ENCODE assay signal across 7 cellular contexts in genomic region chr10:87742992-87743610, GRCh38.
A peak's percentile ranks its signal among the peaks of the same experiment; 100 is the strongest.
DNase-seq lines count a peak whose midpoint lies in the region; ATAC-seq and TF ChIP-seq lines count a peak whose summit lies in the region.
"Not testable (repeated sequence)": the region's sequence is repeated elsewhere in the genome, so short reads cannot be mapped to it uniquely, and the experiment has no call there.

No MANE protein-coding gene starts in this region.

- POLR2A ChIA-PET in Caco-2 (lab: Charles Lee), result interaction anchor here (0.7 kb wide), 1 partner anchor 874 kb away, joined by 5 read pairs; no protein-coding TSS in a partner anchor
- POLR2A ChIA-PET in WTC11 (lab: Charles Lee); naive thymus-derived CD4-positive, alpha-beta T cell (lab: Charles Lee): not testable (repeated sequence)

- ATAC-seq in WTC11, result not testable (repeated sequence)
- ATAC-seq in left lobe of liver, result peak; percentile 50
- peak; percentile 27 for ATAC-seq in naive thymus-derived CD4-positive, alpha-beta T cell

- TF ChIP-seq RAD21 in Ishikawa (IDR thresholded peaks at IDR 0.05; ENCODE audit: low read depth), result not testable (repeated sequence)

- H3K36me3 Mint-ChIP-seq in Caco-2 (ENCODE audit: insufficient read depth, unreplicated experiment); endothelial cell (ENCODE audit: low read depth, unreplicated experiment); naive thymus-derived CD4-positive, alpha-beta T cell: not testable (repeated sequence)
- H3K36me3 Mint-ChIP-seq in WTC11, result peaks cover 21% of the 10 kb centered on the region

- TF ChIP-seq CTCF in Caco-2 (IDR thresholded peaks at IDR 0.05; ENCODE audit: insufficient read depth in 1 of 2, low read depth in 1 of 2, low read length in 1 of 2, severe bottlenecking in 1 of 2, unreplicated experiment in 1 of 2); WTC11 (IDR thresholded peaks at IDR 0.05); endothelial cell (IDR thresholded peaks at IDR 0.05; ENCODE audit: unreplicated experiment): not testable (repeated sequence)

- intact Hi-C loops in Caco-2 (cut with micrococcal nuclease; ENCODE audit: unreplicated experiment); naive thymus-derived CD4-positive, alpha-beta T cell (cut with micrococcal nuclease): not testable (repeated sequence)

- not testable (repeated sequence) for H3K36me3 ChIP-seq in Caco-2 (ENCODE audit: control insufficient read depth, insufficient read depth, low read length); naive thymus-derived CD4-positive, alpha-beta T cell (ENCODE audit: control insufficient read depth in 2 of 3, insufficient read depth in 3 of 3, low read length in 3 of 3)

- not testable (repeated sequence) for TF ChIP-seq EP300 in Ishikawa (IDR thresholded peaks at IDR 0.05; ENCODE audit: borderline replicate concordance)

- not testable (repeated sequence) for H3K27me3 Mint-ChIP-seq in Caco-2 (ENCODE audit: insufficient read depth, unreplicated experiment); WTC11 (ENCODE audit: low read depth); endothelial cell (ENCODE audit: unreplicated experiment)
- peaks cover under 1 to 10% (median 3%) of the 10 kb centered on the region in 5 donors for H3K27me3 Mint-ChIP-seq in naive thymus-derived CD4-positive, alpha-beta T cell

- CTCF ChIA-PET in Caco-2 (lab: Charles Lee); WTC11 (lab: Charles Lee); naive thymus-derived CD4-positive, alpha-beta T cell (lab: Charles Lee): not testable (repeated sequence)

- not testable (repeated sequence) for H3K4me3 ChIP-seq in Caco-2 (ENCODE audit: low read depth, low read length); naive thymus-derived CD4-positive, alpha-beta T cell (ENCODE audit: low read length)

- H3K9me3 ChIP-seq in Caco-2; naive thymus-derived CD4-positive, alpha-beta T cell (ENCODE audit: control insufficient read depth in 2 of 3, low read length in 3 of 3): not testable (repeated sequence)

- H3K9me3 Mint-ChIP-seq in Caco-2 (ENCODE audit: unreplicated experiment); WTC11; endothelial cell (ENCODE audit: unreplicated experiment); naive thymus-derived CD4-positive, alpha-beta T cell: not testable (repeated sequence)

- H3K27ac ChIP-seq in naive thymus-derived CD4-positive, alpha-beta T cell (ENCODE audit: low read depth, low read length), result not testable (repeated sequence)

- H3K4me1 ChIP-seq in Caco-2; naive thymus-derived CD4-positive, alpha-beta T cell (ENCODE audit: control insufficient read depth in 2 of 2, insufficient read depth in 2 of 2, low read length in 2 of 2): not testable (repeated sequence)

- BruUV-seq in Caco-2 (replicated peaks; lab: Mats Ljungman, UMichigan), result not testable (repeated sequence)

- not testable (repeated sequence) for H3K27ac Mint-ChIP-seq in Caco-2 (ENCODE audit: unreplicated experiment); WTC11; endothelial cell (ENCODE audit: unreplicated experiment); naive thymus-derived CD4-positive, alpha-beta T cell

- DNase-seq in Caco-2, result peak; percentile 18 to 47
- peak; percentile 60 for DNase-seq in NOMO-1 treated with DMSO at 0.1 percent for 48 hours (lab: John Stamatoyannopoulos, UW; ENCODE audit: unreplicated experiment)
- not testable (repeated sequence) for DNase-seq in WTC11 (ENCODE audit: low spot score); endothelial cell (ENCODE audit: low spot score); naive thymus-derived CD4-positive, alpha-beta T cell
- DNase-seq in left lobe of liver (ENCODE audit: low spot score), result peak; percentile 58

- H3K4me1 Mint-ChIP-seq in Caco-2 (ENCODE audit: low read depth, unreplicated experiment); WTC11; endothelial cell (ENCODE audit: unreplicated experiment); naive thymus-derived CD4-positive, alpha-beta T cell: not testable (repeated sequence)

- not testable (repeated sequence) for H3K27me3 ChIP-seq in Caco-2 (replicated peaks; ENCODE audit: control insufficient read depth, insufficient read depth, low read length); naive thymus-derived CD4-positive, alpha-beta T cell (ENCODE audit: control insufficient read depth in 2 of 2, insufficient read depth in 2 of 2, low read length in 2 of 2)

- H3K4me3 Mint-ChIP-seq in Caco-2 (ENCODE audit: unreplicated experiment); WTC11; naive thymus-derived CD4-positive, alpha-beta T cell: not testable (repeated sequence)
- peak overlapping the region; percentile 14 for H3K4me3 Mint-ChIP-seq in endothelial cell (ENCODE audit: unreplicated experiment)

TF ChIP-seq in Ishikawa, 13 proteins besides CTCF, POLR2A, EP300 and RAD21:
- TF ChIP-seq CEBPB (IDR thresholded peaks at IDR 0.05), result peak; percentile 95

TF ChIP-seq in WTC11, 78 proteins besides CTCF, POLR2A, EP300 and RAD21:
- TF ChIP-seq GABPB1 (CRISPR knock-in tag; IDR thresholded peaks at IDR 0.05), result peak; percentile 54
